Comparison of ENCODE assay signal across 8 cellular contexts in the genomic region with DNA sequence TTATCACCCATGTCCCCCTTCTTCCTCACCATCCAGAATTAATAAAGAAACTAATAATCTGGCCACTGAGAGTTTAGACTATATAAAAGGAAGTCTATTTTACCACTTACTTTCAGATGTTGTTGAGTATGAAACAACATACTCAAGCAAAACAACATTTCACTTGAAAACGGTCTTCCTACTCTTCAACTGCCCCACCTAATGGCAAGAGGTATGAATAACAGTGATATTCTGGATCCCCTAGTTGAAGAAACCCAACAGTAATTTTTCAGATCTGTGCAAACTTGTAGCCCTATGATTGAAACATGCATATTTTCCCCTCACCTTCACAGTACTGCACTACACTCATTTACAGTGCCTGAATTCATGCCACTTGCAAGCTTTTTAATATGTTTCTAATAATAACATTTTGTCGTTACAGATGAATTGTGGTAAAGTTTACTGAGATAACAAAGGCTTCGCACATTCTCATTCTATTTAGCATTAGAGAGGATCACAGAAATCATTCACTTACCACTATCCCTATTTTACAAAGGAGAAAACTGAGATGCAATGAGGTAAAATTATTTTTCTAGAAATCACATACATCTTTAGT.
DNase-seq lines count a peak whose midpoint lies in the region; ATAC-seq and TF ChIP-seq lines count a peak whose summit lies in the region.

No MANE protein-coding gene starts in this region.

- H3K4me3 Mint-ChIP-seq in stimulated activated naive CD8-positive, alpha-beta T cell treated with anti-CD3 and anti-CD28 coated beads, Interleukin-15, amount 100 ng/mL, for 72 hours = no peak overlapping the region

- H3K27me3 Mint-ChIP-seq in stimulated activated naive CD8-positive, alpha-beta T cell treated with anti-CD3 and anti-CD28 coated beads, Interleukin-15, amount 100 ng/mL, for 72 hours = no peaks in the 10 kb centered on the region

- H3K27ac Mint-ChIP-seq in stimulated activated naive CD8-positive, alpha-beta T cell treated with anti-CD3 and anti-CD28 coated beads, Interleukin-15, amount 100 ng/mL, for 72 hours = no peak overlapping the region

- DNase-seq in BE2C (no peak), SKM-1 (lab: John Stamatoyannopoulos, UW; ENCODE audit: unreplicated experiment) (peak; percentile 14), left kidney (ENCODE audit: low read depth, low spot score) (peak; percentile 40)
- no peak for DNase-seq in stimulated activated naive CD8-positive, alpha-beta T cell treated with anti-CD3 and anti-CD28 coated beads, Interleukin-15, amount 100 ng/mL, for 72 hours
- DNase-seq in activated CD4-positive, alpha-beta T cell treated with anti-CD3 and anti-CD28 coated beads, Interleukin-2, amount 50 U/mL, for 48 hours = no peak
- no peak for DNase-seq in activated naive CD4-positive, alpha-beta T cell treated with anti-CD3 and anti-CD28 coated beads, Interleukin-2, amount 50 U/mL, for 16 hours

- no peaks in the 10 kb centered on the region for H3K4me1 Mint-ChIP-seq in stimulated activated naive CD8-positive, alpha-beta T cell treated with anti-CD3 and anti-CD28 coated beads, Interleukin-15, amount 100 ng/mL, for 72 hours

- no peaks in the 10 kb centered on the region for H3K9me3 Mint-ChIP-seq in stimulated activated naive CD8-positive, alpha-beta T cell treated with anti-CD3 and anti-CD28 coated beads, Interleukin-15, amount 100 ng/mL, for 72 hours

- H3K4me3 ChIP-seq in BE2C (ENCODE audit: low read depth, low read length) = no peak overlapping the region

- no peaks in the 10 kb centered on the region for H3K9me3 ChIP-seq in BE2C

- H3K36me3 ChIP-seq in BE2C = no peaks in the 10 kb centered on the region

- TF ChIP-seq CTCF in BE2C (IDR thresholded peaks at IDR 0.05; ENCODE audit: low read depth, low read length) = peak; percentile 68

- H3K4me1 ChIP-seq in BE2C = no peaks in the 10 kb centered on the region

- ATAC-seq in GM18870 (IDR thresholded peaks at IDR 0.05; ENCODE audit: unreplicated experiment) (peak; percentile 79), HG03520 (IDR thresholded peaks at IDR 0.05; ENCODE audit: unreplicated experiment) (peak; percentile 92)
- no peak for ATAC-seq in stimulated activated naive CD8-positive, alpha-beta T cell treated with anti-CD3 and anti-CD28 coated beads, Interleukin-15, amount 100 ng/mL, for 72 hours

- H3K27me3 ChIP-seq in BE2C = no peaks in the 10 kb centered on the region; the same call in 1 of the 2 replicates

Comparison
In these comparisons a context has a peak if more than half of its experiments do, and no peak if none do; other contexts are left out.
1. DNase-seq: peak in SKM-1 (single experiment) and left kidney (single experiment); none in BE2C (single experiment), stimulated activated naive CD8-positive, alpha-beta T cell treated with anti-CD3 and anti-CD28 coated beads, Interleukin-15, amount 100 ng/mL, for 72 hours (0 of 2), activated CD4-positive, alpha-beta T cell treated with anti-CD3 and anti-CD28 coated beads, Interleukin-2, amount 50 U/mL, for 48 hours (0 of 2) and activated naive CD4-positive, alpha-beta T cell treated with anti-CD3 and anti-CD28 coated beads, Interleukin-2, amount 50 U/mL, for 16 hours (single experiment).